Comparison of ENCODE assay signal across 8 cellular contexts in the genomic region with DNA sequence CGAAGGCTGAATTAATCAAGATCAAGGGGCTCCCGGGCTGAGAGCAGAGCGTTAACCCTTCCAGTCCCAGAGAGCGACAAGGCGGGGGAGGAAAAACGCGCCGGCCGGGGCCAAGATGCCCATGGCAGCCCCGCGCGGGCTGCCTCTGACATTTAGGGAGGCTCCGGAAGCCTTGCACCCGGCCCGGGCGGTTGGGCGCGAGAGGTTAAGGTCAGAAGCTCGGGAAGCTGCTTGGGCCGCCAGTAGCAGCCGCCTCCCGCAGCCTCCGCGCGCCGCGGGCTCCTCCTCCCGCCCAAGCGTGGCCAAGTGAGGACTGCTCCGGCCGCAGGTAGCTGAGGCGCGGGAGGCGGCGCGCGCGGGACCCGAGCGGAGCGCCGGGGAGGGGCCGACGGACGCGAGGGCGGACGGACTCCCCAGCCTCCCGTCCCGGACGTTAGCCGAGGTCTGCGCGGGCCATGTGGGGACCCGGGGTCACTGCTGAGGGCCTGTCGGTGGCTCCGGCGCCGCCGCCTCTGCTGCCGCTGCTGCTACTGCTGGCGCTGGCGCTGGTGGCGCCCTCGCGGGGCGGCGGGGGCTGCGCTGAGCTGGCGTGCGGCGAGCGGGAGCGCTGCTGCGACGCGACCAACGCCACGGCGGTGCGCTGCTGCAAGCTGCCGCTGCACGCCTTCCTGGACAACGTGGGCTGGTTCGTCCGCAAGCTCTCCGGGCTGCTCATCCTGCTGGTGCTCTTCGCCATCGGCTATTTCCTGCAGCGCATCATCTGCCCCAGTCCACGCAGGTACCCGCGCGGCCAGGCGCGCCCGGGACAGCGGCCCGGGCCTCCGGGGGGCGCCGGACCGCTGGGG. TPM values are rescaled to one million over a fixed set of nuclear protein-coding genes. Genes with fewer than 3 reads are reported as not detected.
DNase-seq lines count a peak whose midpoint lies in the region; ATAC-seq, FAIRE-seq and TF ChIP-seq lines count a peak whose summit lies in the region.

Gene C3orf80, plus strand, starts transcription at position 242 of the 845 bp plus-strand sequence. Its CDS starts 214 bp downstream, at position 456.

- peak within 1 kb of the TSS; percentile 94 for H2AFZ ChIP-seq in neuron (ENCODE audit: low read depth, low read length)

- no peaks in the 10 kb centered on the region for H3K4me1 Mint-ChIP-seq in activated T-helper 17 cell treated with anti-CD3 and anti-CD28 coated beads, Interleukin-2, amount 50 U/mL, for 72 hours

- H3K36me3 ChIP-seq in neuron (ENCODE audit: insufficient read depth, low read length), result no peaks in the 10 kb centered on the region

- H3K4me3 ChIP-seq in foreskin fibroblast (ENCODE audit: low read depth in 1 of 2, low read length in 2 of 2) (peak within 1 kb of the TSS; percentile 49 to 51), neuron (ENCODE audit: low read length) (peak within 1 kb of the TSS; percentile 55)

- H3K4me3 Mint-ChIP-seq in activated T-helper 17 cell treated with anti-CD3 and anti-CD28 coated beads, Interleukin-2, amount 50 U/mL, for 72 hours, result peak within 1 kb of the TSS; percentile 73

- H3K36me3 Mint-ChIP-seq in activated T-helper 17 cell treated with anti-CD3 and anti-CD28 coated beads, Interleukin-2, amount 50 U/mL, for 72 hours (ENCODE audit: low read depth), result no peaks in the 10 kb centered on the region

- TF ChIP-seq CTCF in foreskin fibroblast (IDR thresholded peaks at IDR 0.05; ENCODE audit: low read depth, low read length), result no peak

- peaks cover 13% of the 10 kb centered on the region for H3K4me1 ChIP-seq in neuron (ENCODE audit: insufficient read depth, low read length)

- no peak for FAIRE-seq in urothelium cell line (lab: Jason Lieb, UNC)

- H3K9me3 Mint-ChIP-seq in activated T-helper 17 cell treated with anti-CD3 and anti-CD28 coated beads, Interleukin-2, amount 50 U/mL, for 72 hours, result no peaks in the 10 kb centered on the region

- peaks cover 50% of the 10 kb centered on the region for H3K27me3 ChIP-seq in neuron (ENCODE audit: insufficient read depth, low read length)

- H3K9me3 ChIP-seq in neuron (ENCODE audit: low read length), result no peaks in the 10 kb centered on the region

- no peak within 1 kb of the TSS for H3K27ac Mint-ChIP-seq in activated T-helper 17 cell treated with anti-CD3 and anti-CD28 coated beads, Interleukin-2, amount 50 U/mL, for 72 hours

- ATAC-seq in GM19468 (IDR thresholded peaks at IDR 0.05; ENCODE audit: extremely low read depth, unreplicated experiment) (peak; percentile 65), HG03520 (IDR thresholded peaks at IDR 0.05; ENCODE audit: unreplicated experiment) (peak; percentile 85)
- ATAC-seq in activated T-helper 17 cell treated with anti-CD3 and anti-CD28 coated beads, Interleukin-2, amount 50 U/mL, for 72 hours (replicated peaks), result peak; percentile 84

- H3K27me3 Mint-ChIP-seq in activated T-helper 17 cell treated with anti-CD3 and anti-CD28 coated beads, Interleukin-2, amount 50 U/mL, for 72 hours, result peaks cover 45% of the 10 kb centered on the region

- peak; percentile 90 for DNase-seq in D341Med (ENCODE audit: low spot score)
- DNase-seq in NOMO-1 treated with DMSO at 0.1 percent for 48 hours (lab: John Stamatoyannopoulos, UW; ENCODE audit: unreplicated experiment), result peak; percentile 77
- peak; percentile 32 to 70 for DNase-seq in foreskin fibroblast
- peak; percentile 38 for DNase-seq in urothelium cell line (ENCODE audit: low spot score)

RNA-seq across cellular contexts. Expression of gene C3orf80, which starts in this region (rescaled TPM):
- total RNA-seq in activated T-helper 17 cell treated with anti-CD3 and anti-CD28 coated beads, Interleukin-2, amount 50 U/mL, for 72 hours, result under 1 TPM in 1 of 2 donors, not detected in 1; 0.24 TPM

Comparison
In these comparisons a context has a peak if more than half of its experiments do, and no peak if none do; other contexts are left out.
1. Peak in every context shown above with its lines: DNase-seq, ATAC-seq and H3K4me3 ChIP-seq.
2. Peak in ATAC-seq in activated T-helper 17 cell treated with anti-CD3 and anti-CD28 coated beads, Interleukin-2, amount 50 U/mL, for 72 hours; RNA of the gene not detected or under 1 TPM.
3. DNase-seq: peak in every context shown above with its lines; median percentile 90 in D341Med; 77 in NOMO-1 treated with DMSO at 0.1 percent for 48 hours; 51 in foreskin fibroblast; 38 in urothelium cell line.